Comparison of ENCODE assay signal across 13 cellular contexts in genomic region chr1:202588644-202589189, GRCh38.
DNase-seq lines count a peak whose midpoint lies in the region; ATAC-seq and TF ChIP-seq lines count a peak whose summit lies in the region.
"Had no signal": no experiment of that assay in that cellular context is flagged by ENCODE, and none has a peak within 500 bp of the region (broad histone marks: within the 10 kb centered on the region; RNA-seq: fewer than 3 reads in every experiment).

No MANE protein-coding gene starts in this region.

- no peak overlapping the region for H3K4me3 Mint-ChIP-seq in activated CD4-positive, alpha-beta T cell treated with anti-CD3 and anti-CD28 coated beads for 36 hours
- H3K4me3 Mint-ChIP-seq: activated naive CD4-positive, alpha-beta T cell treated with anti-CD3 and anti-CD28 coated beads for 36 hours had no signal

- CTCF ChIA-PET in activated CD4-positive, alpha-beta T cell treated with anti-CD3 and anti-CD28 coated beads for 36 hours (lab: Charles Lee) = no interaction called here

- H3K9me3 ChIP-seq in BLaER1 (no peaks in the 10 kb centered on the region), body of pancreas (no peaks in the 10 kb centered on the region), right cardiac atrium (ENCODE audit: control insufficient read depth, low read length) (no peaks in the 10 kb centered on the region), prostate gland (no peaks in the 10 kb centered on the region)
- H3K9me3 ChIP-seq: MG63 had no signal

- no peaks in the 10 kb centered on the region for H3K4me1 Mint-ChIP-seq in activated CD4-positive, alpha-beta T cell treated with anti-CD3 and anti-CD28 coated beads for 36 hours

- WGBS in body of pancreas, 2 donors = 88 to 89% methylated on average over 4 of the region's 4 CpGs
- 58% methylated on average over 4 of the region's 4 CpGs for WGBS in right cardiac atrium
- 90% methylated on average over 4 of the region's 4 CpGs for WGBS in prostate gland

- no peak overlapping the region for H3K27ac Mint-ChIP-seq in activated CD4-positive, alpha-beta T cell treated with anti-CD3 and anti-CD28 coated beads for 36 hours
- H3K27ac Mint-ChIP-seq: activated naive CD4-positive, alpha-beta T cell treated with anti-CD3 and anti-CD28 coated beads for 36 hours had no signal

- H3K27ac ChIP-seq in BLaER1 (no peak overlapping the region), body of pancreas (peak overlapping the region; percentile 42 to 72 (median 49)), right cardiac atrium (ENCODE audit: low read length) (peak overlapping the region; percentile 100), prostate gland (peak overlapping the region; percentile 9 to 70)

- no peaks in the 10 kb centered on the region for H3K27me3 ChIP-seq in BLaER1
- H3K27me3 ChIP-seq in body of pancreas = no peaks in the 10 kb centered on the region
- no peaks in the 10 kb centered on the region for H3K27me3 ChIP-seq in right cardiac atrium (ENCODE audit: control insufficient read depth, insufficient read depth)
- no peaks in the 10 kb centered on the region for H3K27me3 ChIP-seq in prostate gland (replicated peaks; ENCODE audit: insufficient read depth)
- H3K27me3 ChIP-seq: MG63 had no signal

- H3K36me3 Mint-ChIP-seq in activated CD4-positive, alpha-beta T cell treated with anti-CD3 and anti-CD28 coated beads for 36 hours (ENCODE audit: low read depth) = no peaks in the 10 kb centered on the region

- peak; percentile 27 for ATAC-seq in body of pancreas
- peak in 1 of 2 donors; percentile 30 for ATAC-seq in right cardiac atrium
- ATAC-seq in activated CD4-positive, alpha-beta T cell treated with anti-CD3 and anti-CD28 coated beads for 36 hours = no peak

- H3K4me1 ChIP-seq in BLaER1 (peaks cover 55% of the 10 kb centered on the region), body of pancreas (peaks cover 11% of the 10 kb centered on the region), right cardiac atrium (ENCODE audit: control insufficient read depth, insufficient read depth, low read length) (peaks cover 37% of the 10 kb centered on the region), prostate gland (replicated peaks) (no peaks in the 10 kb centered on the region)

- H3K36me3 ChIP-seq in BLaER1 (no peaks in the 10 kb centered on the region), body of pancreas (replicated peaks in 1 of 2; ENCODE audit: insufficient read depth in 1 of 2, low read depth in 2 of 2) (no peaks in the 10 kb centered on the region), prostate gland (no peaks in the 10 kb centered on the region)

- TF ChIP-seq POLR2A in body of pancreas (IDR thresholded peaks at IDR 0.05) (no peak), prostate gland (IDR thresholded peaks at IDR 0.05) (no peak)

- H3K9ac ChIP-seq in BLaER1 = no peak overlapping the region

- H3K4me3 ChIP-seq in BLaER1 (no peak overlapping the region), body of pancreas (no peak overlapping the region), right cardiac atrium (ENCODE audit: low read length) (no peak overlapping the region), prostate gland (no peak overlapping the region)
- H3K4me3 ChIP-seq: MG63 had no signal

- H3K4me2 ChIP-seq in BLaER1 = peak overlapping the region; percentile 65

- TF ChIP-seq CTCF in body of pancreas (IDR thresholded peaks at IDR 0.05) (no peak), prostate gland (IDR thresholded peaks at IDR 0.05) (no peak)

- no peaks in the 10 kb centered on the region for H3K27me3 Mint-ChIP-seq in activated CD4-positive, alpha-beta T cell treated with anti-CD3 and anti-CD28 coated beads for 36 hours

- POLR2A ChIA-PET in activated CD4-positive, alpha-beta T cell treated with anti-CD3 and anti-CD28 coated beads for 36 hours (lab: Charles Lee) = no interaction called here

- H3K9me3 Mint-ChIP-seq in activated CD4-positive, alpha-beta T cell treated with anti-CD3 and anti-CD28 coated beads for 36 hours (ENCODE audit: low read depth) = no peaks in the 10 kb centered on the region
- H3K9me3 Mint-ChIP-seq: activated naive CD4-positive, alpha-beta T cell treated with anti-CD3 and anti-CD28 coated beads for 36 hours had no signal

- intact Hi-C loops in body of pancreas (cut with DNase I) (no loop called here), right cardiac atrium (cut with DNase I) (no loop called here), prostate gland (cut with DNase I) (no loop called here)
- intact Hi-C loops in activated CD4-positive, alpha-beta T cell treated with anti-CD3 and anti-CD28 coated beads for 36 hours (cut with DNase I, micrococcal nuclease) = no loop called here

- DNase-seq in body of pancreas (no peak), right cardiac atrium (peak in 2 of 3 donors; percentile 36 to 58), prostate gland (ENCODE audit: low spot score) (no peak), T-helper 2 cell (no peak), ACHN (no peak), NOMO-1 (lab: John Stamatoyannopoulos, UW; ENCODE audit: unreplicated experiment in 2 of 2) (no peak)
- no peak for DNase-seq in activated CD4-positive, alpha-beta T cell treated with anti-CD3 and anti-CD28 coated beads for 36 hours
- DNase-seq: activated CD4-positive, alpha-beta T cell treated with anti-CD3 and anti-CD28 coated beads, Interleukin-2, amount 50 U/mL, for 4 hours; activated naive CD4-positive, alpha-beta T cell treated with anti-CD3 and anti-CD28 coated beads for 36 hours; GDM1; NCI-H2227 treated with DMSO at 0.1 percent for 48 hours had no signal

- in situ Hi-C loops in ACHN (cut with HindIII; ENCODE audit: low pct_ligation_motif_present, low pct_unique_long_range_greater_than_20kb, low sequenced_read_pairs) = no loop called here

- H4K20me1 ChIP-seq in BLaER1 = no peaks in the 10 kb centered on the region

Comparison
In these comparisons a context has a peak if more than half of its experiments do, and no peak if none do; other contexts are left out.
1. DNase-seq: peak in right cardiac atrium (2 of 3); none in body of pancreas (0 of 4), prostate gland (single experiment), activated CD4-positive, alpha-beta T cell treated with anti-CD3 and anti-CD28 coated beads for 36 hours (single experiment), T-helper 2 cell (0 of 5), ACHN (single experiment) and NOMO-1 (0 of 2).